ENCODE assay signal across 1 cellular context in the genomic region with DNA sequence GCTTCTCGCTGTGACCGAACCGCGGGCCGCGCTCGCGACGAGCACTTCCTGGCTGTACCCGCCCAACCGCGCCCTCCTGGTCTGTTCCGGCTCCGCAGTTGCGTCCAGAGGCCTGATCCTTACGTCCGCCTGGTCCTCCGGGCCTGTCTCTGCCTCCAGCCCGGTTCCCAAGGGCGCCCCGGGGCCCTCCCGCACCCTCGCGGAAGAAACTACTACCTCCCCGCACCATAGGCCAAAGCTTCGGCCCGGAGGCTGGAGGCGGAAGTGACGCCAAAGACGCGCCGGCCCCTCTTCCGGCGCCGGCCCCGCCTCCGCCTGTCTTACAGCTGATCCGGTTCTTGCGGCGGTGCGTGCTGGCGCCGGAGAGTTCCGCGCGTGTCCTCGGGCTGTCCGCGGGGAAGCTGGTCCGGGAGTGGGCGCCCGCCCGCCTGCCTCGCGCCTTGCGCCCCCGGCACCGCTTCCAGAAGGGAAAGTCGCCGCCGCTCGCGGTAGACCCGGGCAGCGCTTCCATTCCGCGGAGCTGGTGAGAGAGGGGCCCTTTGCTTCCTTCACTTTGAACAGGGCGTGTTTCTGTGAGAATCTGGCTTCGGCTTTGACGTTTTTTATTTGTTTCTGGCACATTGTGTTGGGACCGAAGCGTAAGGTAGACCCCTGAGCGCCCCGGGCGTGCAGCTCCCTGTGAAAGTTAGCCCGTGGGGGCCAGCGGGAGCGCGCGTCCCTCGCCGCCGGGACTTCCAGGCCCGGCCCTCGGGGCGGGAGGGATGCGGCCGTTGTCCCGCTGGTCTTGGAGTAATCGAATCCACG.
TF ChIP-seq lines count a peak whose summit lies in the region.

A gene (plus strand): TSS at position 316 of the 804 bp plus-strand sequence. CDS start 3,425 bp downstream, outside the sequence.

TF ChIP-seq in GM23338, 12 proteins besides CTCF, POLR2A, EP300 and RAD21 (continued from another document):
- TF ChIP-seq, protein P1, sequence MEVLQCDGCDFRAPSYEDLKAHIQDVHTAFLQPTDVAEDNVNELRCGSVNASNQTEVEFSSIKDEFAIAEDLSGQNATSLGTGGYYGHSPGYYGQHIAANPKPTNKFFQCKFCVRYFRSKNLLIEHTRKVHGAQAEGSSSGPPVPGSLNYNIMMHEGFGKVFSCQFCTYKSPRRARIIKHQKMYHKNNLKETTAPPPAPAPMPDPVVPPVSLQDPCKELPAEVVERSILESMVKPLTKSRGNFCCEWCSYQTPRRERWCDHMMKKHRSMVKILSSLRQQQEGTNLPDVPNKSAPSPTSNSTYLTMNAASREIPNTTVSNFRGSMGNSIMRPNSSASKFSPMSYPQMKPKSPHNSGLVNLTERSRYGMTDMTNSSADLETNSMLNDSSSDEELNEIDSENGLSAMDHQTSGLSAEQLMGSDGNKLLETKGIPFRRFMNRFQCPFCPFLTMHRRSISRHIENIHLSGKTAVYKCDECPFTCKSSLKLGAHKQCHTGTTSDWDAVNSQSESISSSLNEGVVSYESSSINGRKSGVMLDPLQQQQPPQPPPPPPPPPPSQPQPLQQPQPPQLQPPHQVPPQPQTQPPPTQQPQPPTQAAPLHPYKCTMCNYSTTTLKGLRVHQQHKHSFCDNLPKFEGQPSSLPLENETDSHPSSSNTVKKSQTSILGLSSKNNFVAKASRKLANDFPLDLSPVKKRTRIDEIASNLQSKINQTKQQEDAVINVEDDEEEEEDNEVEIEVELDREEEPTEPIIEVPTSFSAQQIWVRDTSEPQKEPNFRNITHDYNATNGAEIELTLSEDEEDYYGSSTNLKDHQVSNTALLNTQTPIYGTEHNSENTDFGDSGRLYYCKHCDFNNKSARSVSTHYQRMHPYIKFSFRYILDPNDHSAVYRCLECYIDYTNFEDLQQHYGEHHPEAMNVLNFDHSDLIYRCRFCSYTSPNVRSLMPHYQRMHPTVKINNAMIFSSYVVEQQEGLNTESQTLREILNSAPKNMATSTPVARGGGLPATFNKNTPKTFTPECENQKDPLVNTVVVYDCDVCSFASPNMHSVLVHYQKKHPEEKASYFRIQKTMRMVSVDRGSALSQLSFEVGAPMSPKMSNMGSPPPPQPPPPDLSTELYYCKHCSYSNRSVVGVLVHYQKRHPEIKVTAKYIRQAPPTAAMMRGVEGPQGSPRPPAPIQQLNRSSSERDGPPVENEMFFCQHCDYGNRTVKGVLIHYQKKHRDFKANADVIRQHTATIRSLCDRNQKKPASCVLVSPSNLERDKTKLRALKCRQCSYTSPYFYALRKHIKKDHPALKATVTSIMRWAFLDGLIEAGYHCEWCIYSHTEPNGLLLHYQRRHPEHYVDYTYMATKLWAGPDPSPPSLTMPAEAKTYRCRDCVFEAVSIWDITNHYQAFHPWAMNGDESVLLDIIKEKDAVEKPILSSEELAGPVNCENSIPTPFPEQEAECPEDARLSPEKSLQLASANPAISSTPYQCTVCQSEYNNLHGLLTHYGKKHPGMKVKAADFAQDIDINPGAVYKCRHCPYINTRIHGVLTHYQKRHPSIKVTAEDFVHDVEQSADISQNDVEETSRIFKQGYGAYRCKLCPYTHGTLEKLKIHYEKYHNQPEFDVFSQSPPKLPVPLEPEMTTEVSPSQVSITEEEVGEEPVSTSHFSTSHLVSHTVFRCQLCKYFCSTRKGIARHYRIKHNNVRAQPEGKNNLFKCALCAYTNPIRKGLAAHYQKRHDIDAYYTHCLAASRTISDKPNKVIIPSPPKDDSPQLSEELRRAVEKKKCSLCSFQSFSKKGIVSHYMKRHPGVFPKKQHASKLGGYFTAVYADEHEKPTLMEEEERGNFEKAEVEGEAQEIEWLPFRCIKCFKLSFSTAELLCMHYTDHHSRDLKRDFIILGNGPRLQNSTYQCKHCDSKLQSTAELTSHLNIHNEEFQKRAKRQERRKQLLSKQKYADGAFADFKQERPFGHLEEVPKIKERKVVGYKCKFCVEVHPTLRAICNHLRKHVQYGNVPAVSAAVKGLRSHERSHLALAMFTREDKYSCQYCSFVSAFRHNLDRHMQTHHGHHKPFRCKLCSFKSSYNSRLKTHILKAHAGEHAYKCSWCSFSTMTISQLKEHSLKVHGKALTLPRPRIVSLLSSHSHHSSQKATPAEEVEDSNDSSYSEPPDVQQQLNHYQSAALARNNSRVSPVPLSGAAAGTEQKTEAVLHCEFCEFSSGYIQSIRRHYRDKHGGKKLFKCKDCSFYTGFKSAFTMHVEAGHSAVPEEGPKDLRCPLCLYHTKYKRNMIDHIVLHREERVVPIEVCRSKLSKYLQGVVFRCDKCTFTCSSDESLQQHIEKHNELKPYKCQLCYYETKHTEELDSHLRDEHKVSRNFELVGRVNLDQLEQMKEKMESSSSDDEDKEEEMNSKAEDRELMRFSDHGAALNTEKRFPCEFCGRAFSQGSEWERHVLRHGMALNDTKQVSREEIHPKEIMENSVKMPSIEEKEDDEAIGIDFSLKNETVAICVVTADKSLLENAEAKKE (CRISPR knock-in tag; IDR thresholded peaks at IDR 0.05) = no peak
TF ChIP-seq in GM23338: peak in this region for 3.
